Comparison of ENCODE assay signal across 9 cellular contexts in genomic region chr7:108000875-108001758, GRCh38. TPM values are rescaled to one million over a fixed set of nuclear protein-coding genes. Genes with fewer than 3 reads are reported as not detected.
DNase-seq lines count a peak whose midpoint lies in the region; ATAC-seq and TF ChIP-seq lines count a peak whose summit lies in the region.
"Had no signal": no experiment of that assay in that cellular context is flagged by ENCODE, and none has a peak within 500 bp of the region (broad histone marks: within the 10 kb centered on the region; RNA-seq: fewer than 3 reads in every experiment).

No MANE protein-coding gene starts in this region.

- peak; percentile 18 for DNase-seq in NCI-H1694 (lab: John Stamatoyannopoulos, UW)
- DNase-seq in NCI-H1694 treated with DMSO at 0.1 percent for 48 hours (lab: John Stamatoyannopoulos, UW): no peak
- peak; percentile 58 for DNase-seq in left ventricle myocardium inferior
- DNase-seq in retina: peak; percentile 82
- no peak for DNase-seq in NCI-H2171 treated with DMSO at 0.1 percent for 48 hours (lab: John Stamatoyannopoulos, UW)

- H3K27me3 Mint-ChIP-seq in activated naive CD8-positive, alpha-beta T cell: peaks cover 33% of the 10 kb centered on the region

- no peak overlapping the region for H3K27ac Mint-ChIP-seq in activated naive CD8-positive, alpha-beta T cell

- H3K4me1 ChIP-seq in left ventricle myocardium inferior: peaks cover 86% of the 10 kb centered on the region

- TF ChIP-seq CTCF in left ventricle myocardium inferior (IDR thresholded peaks at IDR 0.05; ENCODE audit: borderline replicate concordance): peak; percentile 27

- no peaks in the 10 kb centered on the region for H3K36me3 Mint-ChIP-seq in activated naive CD8-positive, alpha-beta T cell

- intact Hi-C loops in left ventricle myocardium inferior (cut with micrococcal nuclease): no loop called here

- H3K36me3 ChIP-seq in left ventricle myocardium inferior: peaks cover 19% of the 10 kb centered on the region

- ATAC-seq in HG02973 (IDR thresholded peaks at IDR 0.05; ENCODE audit: unreplicated experiment): no peak
- no peak for ATAC-seq in HG02642 (IDR thresholded peaks at IDR 0.05; ENCODE audit: poor library complexity, unreplicated experiment)

- H3K9me3 Mint-ChIP-seq in activated naive CD8-positive, alpha-beta T cell (ENCODE audit: low read depth): no peaks in the 10 kb centered on the region

- peaks cover 5% of the 10 kb centered on the region for H3K27me3 ChIP-seq in left ventricle myocardium inferior (ENCODE audit: low read depth)

- peak overlapping the region; percentile 87 for H3K27ac ChIP-seq in left ventricle myocardium inferior (replicated peaks)
- H3K27ac ChIP-seq: 22Rv1 had no signal

- H3K9me3 ChIP-seq in left ventricle myocardium inferior (replicated peaks): no peaks in the 10 kb centered on the region

- peak overlapping the region; percentile 81 for H3K4me3 ChIP-seq in left ventricle myocardium inferior

- peak overlapping the region; percentile 76 for H3K4me3 Mint-ChIP-seq in activated naive CD8-positive, alpha-beta T cell

- H3K4me1 Mint-ChIP-seq in activated naive CD8-positive, alpha-beta T cell (ENCODE audit: low read depth): peaks cover 22% of the 10 kb centered on the region

RNA-seq across cellular contexts. Expression of gene LAMB1, which starts 1.8 kb away (rescaled TPM):
- 60.0 TPM for total RNA-seq in left ventricle myocardium inferior

Comparison
In these comparisons a context has a peak if more than half of its experiments do, and no peak if none do; other contexts are left out.
1. DNase-seq: peak in NCI-H1694 (single experiment), left ventricle myocardium inferior (single experiment) and retina (single experiment); none in NCI-H1694 treated with DMSO at 0.1 percent for 48 hours (single experiment) and NCI-H2171 treated with DMSO at 0.1 percent for 48 hours (single experiment).